ENCODE assay signal across 11 cellular contexts in genomic region chr16:2040450-2041105, GRCh38. TPM values are rescaled to one million over a fixed set of nuclear protein-coding genes. Genes with fewer than 3 reads are reported as not detected.
DNase-seq lines count a peak whose midpoint lies in the region; ATAC-seq and TF ChIP-seq lines count a peak whose summit lies in the region.
"Had no signal": no experiment of that assay in that cellular context is flagged by ENCODE, and none has a peak within 500 bp of the region (broad histone marks: within the 10 kb centered on the region; RNA-seq: fewer than 3 reads in every experiment).

No MANE protein-coding gene starts in this region.

- peak overlapping the region; percentile 96 for H3K27ac ChIP-seq in left ventricle myocardium inferior (replicated peaks)
- peak overlapping the region; percentile 32 for H3K27ac ChIP-seq in duodenal mucosa (ENCODE audit: low read depth, low read length)
- H3K27ac ChIP-seq in neuronal stem cell (replicated peaks; ENCODE audit: low read length): no peak overlapping the region

- peak overlapping the region; percentile 22 for H2BK12ac ChIP-seq in neuronal stem cell (ENCODE audit: low read length)

- DNase-seq in left ventricle myocardium inferior (no peak), left cardiac atrium (no peak), neuronal stem cell (ENCODE audit: low spot score) (no peak), NCI-H2227 treated with DMSO at 0.1 percent for 48 hours (lab: John Stamatoyannopoulos, UW) (no peak), superior temporal gyrus (ENCODE audit: extremely low spot score) (no peak)
- no peak for DNase-seq in activated CD4-positive, alpha-beta T cell treated with anti-CD3 and anti-CD28 coated beads, Interleukin-2, amount 50 U/mL, for 1 hour
- DNase-seq: activated CD8-positive, alpha-beta memory T cell treated with anti-CD3 and anti-CD28 coated beads, Interleukin-2, amount 50 U/mL, for 48 hours; naive B cell had no signal

- H2BK15ac ChIP-seq in neuronal stem cell (ENCODE audit: low read length): no peak overlapping the region

- ATAC-seq in left cardiac atrium: no peak
- ATAC-seq in HG03159 (IDR thresholded peaks at IDR 0.05; ENCODE audit: unreplicated experiment): no peak
- ATAC-seq: stimulated activated memory B cell treated with anti-CD40 and anti-IgM and Interleukin-4, amounts not matched to agents 10 μg/mL and 1 μg/mL and 100 μg/mL, for 72 hours had no signal

- H3K36me3 ChIP-seq in left ventricle myocardium inferior (peaks cover 34% of the 10 kb centered on the region), duodenal mucosa (ENCODE audit: control insufficient read depth in 1 of 2, insufficient read depth in 2 of 2, low read length in 2 of 2) (no peaks in the 10 kb centered on the region), neuronal stem cell (replicated peaks in 1 of 2; ENCODE audit: control insufficient read depth in 2 of 2, insufficient read depth in 2 of 2, low read length in 2 of 2) (peaks cover 0 to 9% of the 10 kb centered on the region in 2 donors)

- H3K79me1 ChIP-seq in neuronal stem cell (ENCODE audit: low read depth, low read length): peaks cover 2% of the 10 kb centered on the region

- H3K23ac ChIP-seq in neuronal stem cell (ENCODE audit: low read depth, low read length, poor library complexity): peak overlapping the region; percentile 43

- WGBS in neuronal stem cell (ENCODE audit: extremely low coverage in 2 of 2, insufficient read length in 2 of 2, insufficient replicate concordance in 1 of 2), 2 donors: no CpG with 5 or more reads among the region's 20 CpGs

- intact Hi-C loops in left ventricle myocardium inferior (cut with micrococcal nuclease): no loop called here
- intact Hi-C loops in left cardiac atrium (cut with DNase I): no loop called here

- H2BK120ac ChIP-seq in neuronal stem cell (ENCODE audit: low read depth, low read length): no peak overlapping the region

- H3K27me3 ChIP-seq in left ventricle myocardium inferior (ENCODE audit: low read depth): no peaks in the 10 kb centered on the region
- no peaks in the 10 kb centered on the region for H3K27me3 ChIP-seq in duodenal mucosa (ENCODE audit: control insufficient read depth in 1 of 2, insufficient read depth in 2 of 2, low read length in 2 of 2)
- no peaks in the 10 kb centered on the region for H3K27me3 ChIP-seq in neuronal stem cell (ENCODE audit: control insufficient read depth in 3 of 3, insufficient read depth in 3 of 3, low read depth in 1 of 3, low read length in 3 of 3)

- H3K18ac ChIP-seq in neuronal stem cell (ENCODE audit: low read length): peak overlapping the region; percentile 28

- TF ChIP-seq CTCF in left ventricle myocardium inferior (IDR thresholded peaks at IDR 0.05; ENCODE audit: borderline replicate concordance): no peak

- H3K4me1 ChIP-seq in left ventricle myocardium inferior (peaks cover 100% of the 10 kb centered on the region), duodenal mucosa (ENCODE audit: control insufficient read depth in 1 of 2, insufficient read depth in 2 of 2, low read length in 2 of 2) (peaks cover 29 to 49% of the 10 kb centered on the region in 2 donors), neuronal stem cell (ENCODE audit: control insufficient read depth in 2 of 2, insufficient read depth in 1 of 2, low read depth in 1 of 2, low read length in 2 of 2) (peaks cover 2 to 15% of the 10 kb centered on the region in 2 donors)

- no peak overlapping the region for H3K4me2 ChIP-seq in neuronal stem cell (ENCODE audit: insufficient read depth, low read length, poor library complexity, severe bottlenecking)

- no peak overlapping the region for H2AK5ac ChIP-seq in neuronal stem cell (ENCODE audit: low read depth, low read length)

- no peak overlapping the region for H4K8ac ChIP-seq in neuronal stem cell (ENCODE audit: low read depth, low read length)

- H3K4me3 ChIP-seq in left ventricle myocardium inferior: peak overlapping the region; percentile 72
- no peak overlapping the region for H3K4me3 ChIP-seq in duodenal mucosa (ENCODE audit: low read depth in 1 of 2, low read length in 2 of 2)
- H3K4me3 ChIP-seq in neuronal stem cell (ENCODE audit: low read length in 2 of 2): no peak overlapping the region

- no peak overlapping the region for H3K9ac ChIP-seq in duodenal mucosa (ENCODE audit: low read depth in 1 of 2, low read length in 2 of 2)
- no peak overlapping the region for H3K9ac ChIP-seq in neuronal stem cell (ENCODE audit: low read depth, low read length, poor library complexity)

- H2BK5ac ChIP-seq in neuronal stem cell (ENCODE audit: low read length): no peak overlapping the region

- H2AFZ ChIP-seq in neuronal stem cell (ENCODE audit: low read length): no peak overlapping the region

- no peaks in the 10 kb centered on the region for H3K9me3 ChIP-seq in left ventricle myocardium inferior (replicated peaks)
- no peaks in the 10 kb centered on the region for H3K9me3 ChIP-seq in duodenal mucosa (ENCODE audit: control insufficient read depth in 1 of 2, low read length in 2 of 2)
- H3K9me3 ChIP-seq in neuronal stem cell (replicated peaks in 1 of 2; ENCODE audit: control insufficient read depth in 2 of 2, insufficient read depth in 1 of 2, low read depth in 1 of 2, low read length in 2 of 2): no peaks in the 10 kb centered on the region

- no peak overlapping the region for H3K4ac ChIP-seq in neuronal stem cell (ENCODE audit: low read length)

- no peak overlapping the region for H4K91ac ChIP-seq in neuronal stem cell (ENCODE audit: low read depth, low read length, poor library complexity)

- no peak overlapping the region for H3K14ac ChIP-seq in neuronal stem cell (ENCODE audit: low read length)

RNA-seq across cellular contexts. Expression of gene NTHL1, which starts 7.1 kb away (rescaled TPM):
- total RNA-seq in left ventricle myocardium inferior (21.7 TPM), left cardiac atrium (10 to 100 TPM in 1 of 2 donors, 1 to 10 TPM in 1; 5.7 to 16.6 TPM)
- polyA plus RNA-seq in neuronal stem cell (2013, experiment 1 of 2): 28.2 TPM
- 27.7 TPM for polyA plus RNA-seq in neuronal stem cell (2013, experiment 2 of 2)

RNA-seq across cellular contexts. Expression of gene TSC2, which starts 7.2 kb away (rescaled TPM):
- total RNA-seq in left ventricle myocardium inferior: 80.1 TPM
- total RNA-seq in left cardiac atrium: 10 to 100 TPM; 54.3 to 73.4 TPM
- polyA plus RNA-seq in neuronal stem cell (2013, experiment 1 of 2): 54.6 TPM
- polyA plus RNA-seq in neuronal stem cell (2013, experiment 2 of 2): 53.2 TPM

RNA-seq across cellular contexts. Expression of gene NHERF2, which starts 13.9 kb away (rescaled TPM):
- total RNA-seq in left ventricle myocardium inferior (221 TPM), left cardiac atrium (100 to 1,000 TPM; 164 to 242 TPM)
- 16.0 TPM for polyA plus RNA-seq in neuronal stem cell (2013, experiment 1 of 2)
- polyA plus RNA-seq in neuronal stem cell (2013, experiment 2 of 2): 14.8 TPM

RNA-seq across cellular contexts. Expression of gene NPW, which starts 21.0 kb away (rescaled TPM):
- total RNA-seq in left ventricle myocardium inferior (not detected), left cardiac atrium (under 1 TPM in 1 of 2 donors, not detected in 1; 0.84 TPM)
- polyA plus RNA-seq in neuronal stem cell (2013, experiment 1 of 2): 2.0 TPM
- 1.7 TPM for polyA plus RNA-seq in neuronal stem cell (2013, experiment 2 of 2)

RNA-seq across cellular contexts. Expression of gene ZNF598, which starts 31.0 kb away (rescaled TPM):
- total RNA-seq in left ventricle myocardium inferior (14.5 TPM), left cardiac atrium (10 to 100 TPM; 14.7 to 22.9 TPM)
- 21.3 TPM for polyA plus RNA-seq in neuronal stem cell (2013, experiment 1 of 2)
- 20.9 TPM for polyA plus RNA-seq in neuronal stem cell (2013, experiment 2 of 2)
